ENCODE assay signal across 23 cellular contexts in genomic region chr6:1278057-1278720, GRCh38. TPM values are rescaled to one million over a fixed set of nuclear protein-coding genes. Genes with fewer than 3 reads are reported as not detected.
"Had no signal": no experiment of that assay in that cellular context is flagged by ENCODE, and none has a peak within 500 bp of the region (broad histone marks: within the 10 kb centered on the region; RNA-seq: fewer than 3 reads in every experiment).

No MANE protein-coding gene starts in this region.

- H3K9ac ChIP-seq: neural progenitor cell had no signal

- H3K9me3 ChIP-seq: mucosa of descending colon, pancreas, sigmoid colon, testis, tibial nerve, upper lobe of right lung, vagina had no signal

- H3K4me2 ChIP-seq: hepatocyte, neural progenitor cell had no signal

- H3K36me3 ChIP-seq: neural progenitor cell, pancreas, sigmoid colon, tibial nerve, upper lobe of right lung, vagina had no signal

- H3K36me3 Mint-ChIP-seq: natural killer cell; neural progenitor cell; stimulated activated naive B cell treated with anti-CD40 and anti-IgM and Interleukin-4, amounts not matched to agents 10 μg/mL and 1 μg/mL and 100 μg/mL, for 72 hours had no signal

- H3K4me3 Mint-ChIP-seq: dendritic cell treated with granulocyte-macrophage colony-stimulating factor and Interleukin-4, amounts not matched to agents 40 ng/mL and 50 ng/mL, for 4 days; effector memory CD8-positive, alpha-beta T cell; natural killer cell; stimulated activated naive B cell treated with anti-CD40 and anti-IgM and Interleukin-4, amounts not matched to agents 10 μg/mL and 1 μg/mL and 100 μg/mL, for 72 hours; stimulated activated naive CD8-positive, alpha-beta T cell treated with anti-CD3 and anti-CD28 coated beads, Interleukin-15, amount 100 ng/mL, for 72 hours had no signal

- DNase-seq: effector memory CD8-positive, alpha-beta T cell; foreskin keratinocyte; head of caudate nucleus; kidney glomerular epithelial cell; mammary epithelial cell; mucosa of descending colon; natural killer cell; nucleus accumbens; pancreas; sigmoid colon; stimulated activated CD4-positive, alpha-beta T cell treated with anti-CD3 and anti-CD28 coated beads, Interleukin-2, amount 100 ng/mL, for 24 hours; stimulated activated CD4-positive, alpha-beta T cell treated with anti-CD3 and anti-CD28 coated beads, Interleukin-4, amount 100 ng/mL, for 4 hours; stimulated activated naive B cell treated with anti-CD40 and anti-IgM and Interleukin-4, amounts not matched to agents 10 μg/mL and 1 μg/mL and 100 μg/mL, for 72 hours; stimulated activated naive CD8-positive, alpha-beta T cell treated with anti-CD3 and anti-CD28 coated beads, Interleukin-15, amount 100 ng/mL, for 72 hours; testis; upper lobe of right lung had no signal

- H3K4me1 Mint-ChIP-seq: natural killer cell; stimulated activated naive B cell treated with anti-CD40 and anti-IgM and Interleukin-4, amounts not matched to agents 10 μg/mL and 1 μg/mL and 100 μg/mL, for 72 hours; stimulated activated naive CD8-positive, alpha-beta T cell treated with anti-CD3 and anti-CD28 coated beads, Interleukin-15, amount 100 ng/mL, for 72 hours had no signal

- H3K9me3 Mint-ChIP-seq: effector memory CD8-positive, alpha-beta T cell; natural killer cell had no signal

- H3K4me3 ChIP-seq: hepatocyte, mucosa of descending colon, neural progenitor cell, pancreas, sigmoid colon, skin epidermis, testis, tibial nerve, upper lobe of right lung, vagina had no signal

- H3K4me1 ChIP-seq: foreskin keratinocyte, neural progenitor cell, sigmoid colon, testis, tibial nerve, upper lobe of right lung, vagina had no signal

- H3K27ac ChIP-seq: foreskin keratinocyte, hepatocyte, neural progenitor cell, pancreas, sigmoid colon, testis, tibial nerve, upper lobe of right lung, vagina had no signal

- ATAC-seq: effector memory CD8-positive, alpha-beta T cell; foreskin keratinocyte; left lobe of liver; mucosa of descending colon; natural killer cell; stimulated activated naive B cell treated with anti-CD40 and anti-IgM and Interleukin-4, amounts not matched to agents 10 μg/mL and 1 μg/mL and 100 μg/mL, for 72 hours; stimulated activated naive CD8-positive, alpha-beta T cell treated with anti-CD3 and anti-CD28 coated beads, Interleukin-15, amount 100 ng/mL, for 72 hours; upper lobe of right lung had no signal

- H3K27ac Mint-ChIP-seq: dendritic cell treated with granulocyte-macrophage colony-stimulating factor and Interleukin-4, amounts not matched to agents 40 ng/mL and 50 ng/mL, for 4 days; effector memory CD8-positive, alpha-beta T cell; natural killer cell; neural progenitor cell; stimulated activated naive B cell treated with anti-CD40 and anti-IgM and Interleukin-4, amounts not matched to agents 10 μg/mL and 1 μg/mL and 100 μg/mL, for 72 hours had no signal

- H3K27me3 ChIP-seq: foreskin keratinocyte, hepatocyte, neural progenitor cell, pancreas, testis, vagina had no signal

RNA-seq across cellular contexts. Expression of gene FOXQ1, which starts 33.7 kb away (rescaled TPM):
- total RNA-seq: natural killer cell had no signal
